In the genomic region with DNA sequence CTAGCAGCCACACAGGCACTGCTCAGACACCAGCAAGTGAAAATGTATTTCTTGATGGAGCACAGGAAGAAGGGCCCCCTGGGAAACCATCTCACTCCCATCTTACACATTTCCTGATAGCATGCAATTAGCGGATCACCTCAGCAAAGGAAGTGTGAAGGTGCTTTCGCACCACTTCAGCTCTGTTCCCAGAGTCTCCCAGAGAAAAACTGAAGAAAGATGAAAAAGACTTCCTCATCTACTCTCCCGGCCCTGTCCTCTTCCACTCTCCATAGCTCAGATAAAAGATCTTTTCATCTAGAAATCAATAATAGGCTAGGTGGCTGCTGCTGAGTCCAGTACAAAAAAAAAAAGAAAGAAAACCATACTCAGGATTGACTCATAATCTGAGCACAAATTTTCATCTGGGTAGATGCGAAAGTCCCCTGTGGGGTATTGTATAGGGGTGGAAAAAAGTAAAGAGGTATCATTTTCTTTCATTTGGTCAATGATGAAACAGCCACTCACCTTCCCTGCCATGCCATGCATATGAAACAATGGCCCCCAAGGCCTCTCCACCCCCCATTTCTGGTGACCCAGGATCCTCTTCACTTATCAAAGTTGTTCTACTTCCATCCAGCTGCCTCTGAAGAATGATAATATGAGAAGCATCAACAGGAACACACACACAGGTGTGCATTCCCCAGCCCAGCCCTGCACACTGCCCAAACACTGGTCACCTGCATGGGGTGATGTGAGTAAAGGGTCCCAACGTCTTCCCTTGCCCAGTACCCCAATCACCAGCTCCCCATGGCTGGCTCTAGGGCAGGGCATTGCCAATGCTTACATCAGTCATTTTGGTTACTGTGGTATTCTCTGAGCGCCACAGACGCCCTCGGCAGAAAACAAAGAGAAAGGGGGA, we compare ENCODE assay signal across 9 cellular contexts. TPM values are rescaled to one million over a fixed set of nuclear protein-coding genes. Genes with fewer than 3 reads are reported as not detected.
DNase-seq lines count a peak whose midpoint lies in the region; ATAC-seq, FAIRE-seq and TF ChIP-seq lines count a peak whose summit lies in the region.
"Had no signal": no experiment of that assay in that cellular context is flagged by ENCODE, and none has a peak within 500 bp of the region (broad histone marks: within the 10 kb centered on the region; RNA-seq: fewer than 3 reads in every experiment).

No MANE protein-coding gene starts in this region.

- H2BK120ac ChIP-seq in H1 (replicated peaks; ENCODE audit: low read depth, low read length) = no peak overlapping the region

- no peak for TF ChIP-seq RAD21 in H1 (IDR thresholded peaks at IDR 0.05 in 1 of 2, conservative IDR thresholded peaks at IDR 0.05 in 1 of 2; ENCODE audit: low read depth in 2 of 2, low read length in 2 of 2)

- no peak for TF ChIP-seq EP300 in H1 (IDR thresholded peaks at IDR 0.05; ENCODE audit: borderline replicate concordance in 1 of 2, low read depth in 2 of 2, low read length in 2 of 2)

- no peak for FAIRE-seq in H1 (lab: Jason Lieb, UNC)
- FAIRE-seq in urothelium cell line (lab: Jason Lieb, UNC) = no peak

- H3K27ac ChIP-seq in H1 (ENCODE audit: low read depth, low read length) = no peak overlapping the region
- H3K27ac ChIP-seq in GM23248 = no peak overlapping the region
- H3K27ac ChIP-seq: Peyer's patch had no signal

- DNase-seq in H1 (ENCODE audit: low read depth in 1 of 2, low spot score in 2 of 2) = no peak
- no peak for DNase-seq in urothelium cell line (ENCODE audit: low spot score)
- no peak for DNase-seq in GM23248
- DNase-seq in pons (ENCODE audit: low spot score) = no peak
- DNase-seq: KG1, Peyer's patch had no signal

- peak; percentile 78 for ATAC-seq in GM18867 (IDR thresholded peaks at IDR 0.05; ENCODE audit: unreplicated experiment)
- peak; percentile 77 for ATAC-seq in GM21381 (IDR thresholded peaks at IDR 0.05; ENCODE audit: unreplicated experiment)
- ATAC-seq in HG03135 (IDR thresholded peaks at IDR 0.05; ENCODE audit: unreplicated experiment) = peak; percentile 76

- H3K23ac ChIP-seq in H1 (ENCODE audit: insufficient read length) = no peak overlapping the region

- no peaks in the 10 kb centered on the region; the same call in 1 of the 2 replicates for H3K79me1 ChIP-seq in H1 (ENCODE audit: low read depth, low read length)

- in situ Hi-C loops in GM23248 (cut with MboI) = loop anchor here (5.0 kb wide), 1 partner anchor 243 kb away; no protein-coding TSS in a partner anchor

- no peak overlapping the region for H2BK5ac ChIP-seq in H1 (ENCODE audit: low read depth, low read length)

- no peak overlapping the region for H3K14ac ChIP-seq in H1 (ENCODE audit: insufficient read length)

- H4K91ac ChIP-seq in H1 (replicated peaks; ENCODE audit: insufficient read length, low read length) = no peak overlapping the region

- TF ChIP-seq CTCF in H1 (IDR thresholded peaks at IDR 0.05; ENCODE audit: control extremely low read depth in 1 of 3, insufficient read depth in 1 of 3, low read depth in 1 of 3, low read length in 3 of 3) = no peak

- H3K4me1 ChIP-seq in H1 (replicated peaks in 1 of 4; ENCODE audit: control insufficient read depth in 3 of 4, insufficient read depth in 4 of 4, low read length in 3 of 4) (peaks cover 0 to 2% (median 0%) of the 10 kb centered on the region in 4 experiments; a peak in 3 of 7 replicates), GM23248 (ENCODE audit: insufficient read depth) (no peaks in the 10 kb centered on the region)

- H3K27me3 ChIP-seq in H1 (replicated peaks in 1 of 4; ENCODE audit: control insufficient read depth in 3 of 4, extremely low read depth in 1 of 4, insufficient read depth in 3 of 4, low read length in 3 of 4) = no peaks in the 10 kb centered on the region
- no peaks in the 10 kb centered on the region for H3K27me3 ChIP-seq in GM23248 (replicated peaks; ENCODE audit: insufficient read depth)
- H3K27me3 ChIP-seq: Peyer's patch had no signal

- no peak overlapping the region for H3K18ac ChIP-seq in H1 (ENCODE audit: extremely low read depth, low read length)

- H3K23me2 ChIP-seq in H1 (ENCODE audit: low read depth, low read length) = no peaks in the 10 kb centered on the region

- peak overlapping the region; percentile 42; the same call in 1 of the 2 replicates for H4K8ac ChIP-seq in H1 (ENCODE audit: extremely low read depth, insufficient read depth, low read length)

- no peak overlapping the region for H2BK20ac ChIP-seq in H1 (ENCODE audit: low read length)

- TF ChIP-seq POLR2A in H1 (IDR thresholded peaks at IDR 0.05; ENCODE audit: control extremely low read depth in 1 of 2, low read depth in 2 of 2, low read length in 2 of 2) = no peak

- WGBS in H1 (ENCODE audit: extremely low coverage in 1 of 2, insufficient coverage in 1 of 2, insufficient read length in 1 of 2, insufficient replicate concordance in 2 of 2, low coverage in 1 of 2, low lambda C conversion rate in 2 of 2, missing lambda C conversion rate in 1 of 2), 2 experiments = 87% methylated on average over 8 of the region's 8 CpGs; no CpG with 5 or more reads in 1 of the 2 experiments
- WGBS in GM23248 (ENCODE audit: low coverage in 1 of 2, low lambda C conversion rate in 2 of 2, missing lambda C conversion rate in 2 of 2), 2 experiments = 87 to 89% methylated on average over 8 of the region's 8 CpGs

- H2AFZ ChIP-seq in H1 (ENCODE audit: low read length) = no peak overlapping the region
- H2AFZ ChIP-seq in GM23248 = no peak overlapping the region

- no peak overlapping the region for H3K4ac ChIP-seq in H1 (replicated peaks; ENCODE audit: insufficient read length, low read depth, low read length)

- H3K36me3 ChIP-seq in H1 (ENCODE audit: control insufficient read depth in 2 of 4, insufficient read depth in 4 of 4, low read length in 3 of 4) = peaks cover 3 to 24% (median 11%) of the 10 kb centered on the region in 4 experiments; a peak in 6 of 8 replicates
- H3K36me3 ChIP-seq in GM23248 (ENCODE audit: low read depth) = peaks cover 85% of the 10 kb centered on the region

- H3K9me3 ChIP-seq in H1 (ENCODE audit: insufficient read depth in 2 of 2, low read depth in 1 of 2, low read length in 1 of 2) (no peaks in the 10 kb centered on the region), GM23248 (ENCODE audit: low read depth) (no peaks in the 10 kb centered on the region)
- H3K9me3 ChIP-seq: Peyer's patch had no signal

- H2BK15ac ChIP-seq in H1 (ENCODE audit: low read length) = no peak overlapping the region

- no peak overlapping the region for H3K56ac ChIP-seq in H1 (replicated peaks; ENCODE audit: insufficient read length, low read depth, low read length)

- H3K4me2 ChIP-seq in H1 (ENCODE audit: insufficient read depth in 1 of 2, low read depth in 2 of 2, low read length in 2 of 2) = no peak overlapping the region
- H3K4me2 ChIP-seq in GM23248 (ENCODE audit: unreplicated experiment) = no peak overlapping the region

- no peak overlapping the region for H2BK12ac ChIP-seq in H1 (ENCODE audit: low read depth, low read length)

- CTCF ChIA-PET in H1 (lab: Charles Lee; ENCODE audit: partially characterized antibody) = interaction anchor here (0.5 to 5.7 kb wide), 9 partner anchors 9 to 749 kb away, joined by 3 to 37 read pairs (median 3); no protein-coding TSS in a partner anchor

- H3F3A ChIP-seq in GM23248 (ENCODE audit: insufficient read depth) = peaks cover 52% of the 10 kb centered on the region

- H4K20me1 ChIP-seq in H1 (replicated peaks in 1 of 2; ENCODE audit: control insufficient read depth in 1 of 2, insufficient read depth in 2 of 2, low read length in 2 of 2) (no peaks in the 10 kb centered on the region), GM23248 (ENCODE audit: insufficient read depth) (no peaks in the 10 kb centered on the region)

- no peak overlapping the region for H3K9ac ChIP-seq in H1 (replicated peaks in 1 of 4; ENCODE audit: extremely low read depth in 1 of 4, low read depth in 3 of 4, low read length in 3 of 4)
- H3K9ac ChIP-seq in GM23248 = no peak overlapping the region

- POLR2A ChIA-PET in H1 (lab: Charles Lee; ENCODE audit: partially characterized antibody) = no interaction called here

- H3K4me3 ChIP-seq in H1 (ENCODE audit: extremely low read depth in 1 of 4, insufficient read depth in 2 of 4, low read depth in 3 of 4, low read length in 4 of 4) (no peak overlapping the region), GM23248 (no peak overlapping the region)
- H3K4me3 ChIP-seq: Peyer's patch had no signal

- no peak overlapping the region for H4K5ac ChIP-seq in H1 (ENCODE audit: insufficient read length, low read depth, low read length)

- no peak overlapping the region for H2AK5ac ChIP-seq in H1 (ENCODE audit: low read depth, low read length)

- H3K79me2 ChIP-seq in H1 (ENCODE audit: control insufficient read depth in 1 of 2, insufficient read depth in 2 of 2, low read length in 2 of 2) = no peaks in the 10 kb centered on the region
- H3K79me2 ChIP-seq in GM23248 (ENCODE audit: insufficient read depth) = peaks cover 64% of the 10 kb centered on the region

- no peaks in the 10 kb centered on the region for H3K9me2 ChIP-seq in GM23248 (ENCODE audit: insufficient read depth)

TF ChIP-seq in H1, 55 proteins besides CTCF, POLR2A, EP300 and RAD21 (continues in another document):
- TF ChIP-seq SP2 (IDR thresholded peaks at IDR 0.05; ENCODE audit: low read length) (no peak), FOSL1 (IDR thresholded peaks at IDR 0.05; ENCODE audit: insufficient read depth, low read depth, low read length) (no peak), SRF (IDR thresholded peaks at IDR 0.05; ENCODE audit: low read depth, low read length) (no peak), JUND (IDR thresholded peaks at IDR 0.05; ENCODE audit: low read length) (no peak), EZH2 (IDR thresholded peaks at IDR 0.05; ENCODE audit: low read depth, low read length, severe bottlenecking) (no peak), RXRA (IDR thresholded peaks at IDR 0.05; ENCODE audit: insufficient read depth, low read depth, low read length) (no peak), KDM4A (IDR thresholded peaks at IDR 0.05; ENCODE audit: low read depth, low read length, severe bottlenecking) (no peak), JUN (IDR thresholded peaks at IDR 0.05; ENCODE audit: low read depth, low read length) (no peak), CBX5 (IDR thresholded peaks at IDR 0.05; ENCODE audit: low read depth, low read length) (no peak), GTF2F1 (IDR thresholded peaks at IDR 0.05; ENCODE audit: borderline replicate concordance, low read depth, low read length) (no peak)

RNA-seq across cellular contexts. Expression of a gene that starts 48.8 kb away (rescaled TPM):
- 0.71 and 0.84 TPM in 2 replicates for total RNA-seq in H1 (2021; fragmentation: NEBNext Ultra II Directional; extraction: Animal tissue kit (Norgen Biotek cat#: 25700))
- polyA plus RNA-seq in H1 (2011; rRNA removed) (0.20 and 0.22 TPM in 2 replicates), GM23248 (2016; fragmentation: Nextera tagmentation; extraction: Ambion mirVana) (5.1 and 5.4 TPM in 2 replicates)
- 0.31 TPM for polyA plus RNA-seq in H1 (2011; cell fraction: cytosol; rRNA removed)
- 0.63 TPM for polyA plus RNA-seq in H1 (2011; cell fraction: nucleus; rRNA removed)
- polyA plus RNA-seq in H1 (2012, experiment 1 of 2) = 0.17 to 1.2 TPM (median 0.65 TPM) in 4 replicates
- polyA plus RNA-seq in H1 (2012, experiment 2 of 2) = 0.07 TPM
- polyA plus RNA-seq in H1 (2013, experiment 1 of 2) = 0.14 TPM
- 0.18 TPM for polyA plus RNA-seq in H1 (2013, experiment 2 of 2)
- 2.0 and 2.3 TPM in 2 replicates for polyA minus RNA-seq in H1 (2011; rRNA and poly(A)+ RNA removed)
- 1.5 TPM for polyA minus RNA-seq in H1 (2011; cell fraction: cytosol; rRNA and poly(A)+ RNA removed)
- polyA minus RNA-seq in H1 (2011; cell fraction: nucleus; rRNA and poly(A)+ RNA removed) = 3.2 TPM
- total RNA-seq in GM23248 (2014; rRNA removed; shearing (Covaris generic)) = 21.1 and 25.9 TPM in 2 replicates

Comparison
In these comparisons a context has a peak if more than half of its experiments do, and no peak if none do; other contexts are left out.
1. RNA of a gene that starts 48.8 kb away (total RNA-seq): 21.1 to 25.9 TPM in GM23248; 0.71 to 0.84 TPM in H1; every median in the first group is over 10 times any median in the second.
2. Peak in every context shown above with its lines, with median percentiles within 50 percentile points of each other: ATAC-seq.